In genomic region chr22:45684169-45684568, GRCh38 we compare ENCODE assay signal across 3 cellular contexts.
TF ChIP-seq lines count a peak whose summit lies in the region.

No MANE protein-coding gene starts in this region.

TF ChIP-seq in SK-N-SH, 30 proteins besides CTCF, POLR2A, EP300 and RAD21 (continues in another document):
- TF ChIP-seq MEF2A (IDR thresholded peaks at IDR 0.05; ENCODE audit: borderline replicate concordance, low read depth) (no peak), USF1 (IDR thresholded peaks at IDR 0.05; ENCODE audit: borderline replicate concordance, low read depth) (no peak), TCF12 (IDR thresholded peaks at IDR 0.05) (no peak), FOSL2 (IDR thresholded peaks at IDR 0.05; ENCODE audit: borderline replicate concordance, low read depth) (no peak), RXRA (IDR thresholded peaks at IDR 0.05; ENCODE audit: borderline replicate concordance, low read depth) (no peak), MAX (IDR thresholded peaks at IDR 0.05; ENCODE audit: low read depth) (no peak), PBX3 (IDR thresholded peaks at IDR 0.05) (no peak), REST (IDR thresholded peaks at IDR 0.05; ENCODE audit: low read depth, low read length) (no peak), IRF3 (IDR thresholded peaks at IDR 0.05; ENCODE audit: low read depth, low read length) (no peak), JUND (IDR thresholded peaks at IDR 0.05) (no peak), GATA2 (CRISPR knock-in tag; IDR thresholded peaks at IDR 0.05) (no peak), ELF1 (IDR thresholded peaks at IDR 0.05) (no peak), NFIC (IDR thresholded peaks at IDR 0.05; ENCODE audit: borderline replicate concordance) (no peak)

TF ChIP-seq in SK-N-SH treated with all-trans-retinoic acid at 6 μM for 48 hours, 23 proteins besides CTCF, POLR2A, EP300 and RAD21:
- TF ChIP-seq CSDC2 (CRISPR knock-in tag; IDR thresholded peaks at IDR 0.05), result no peak
- TF ChIP-seq BACH2 (CRISPR knock-in tag; IDR thresholded peaks at IDR 0.05; ENCODE audit: borderline replicate concordance), result no peak
- TF ChIP-seq GLIS3 (CRISPR knock-in tag; IDR thresholded peaks at IDR 0.05), result no peak
- TF ChIP-seq CSRNP3 (CRISPR knock-in tag; IDR thresholded peaks at IDR 0.05), result no peak
- no peak for TF ChIP-seq ZNF565 (CRISPR knock-in tag; conservative IDR thresholded peaks at IDR 0.05; ENCODE audit: low read depth)

TF ChIP-seq in K562, 482 proteins besides CTCF, POLR2A, EP300 and RAD21:
- TF ChIP-seq KDM4B (IDR thresholded peaks at IDR 0.05; ENCODE audit: borderline replicate concordance in 2 of 2, low read depth in 1 of 2), result no peak
- no peak for TF ChIP-seq ZNF75A (CRISPR knock-in tag; IDR thresholded peaks at IDR 0.05)
- no peak for TF ChIP-seq GATAD2B (IDR thresholded peaks at IDR 0.05; ENCODE audit: borderline replicate concordance)
- TF ChIP-seq ZNF76 (CRISPR knock-in tag; IDR thresholded peaks at IDR 0.05; ENCODE audit: borderline replicate concordance), result no peak
- peak; percentile 86 for TF ChIP-seq SPI1 (IDR thresholded peaks at IDR 0.05; ENCODE audit: borderline replicate concordance, low read depth, low read length)
- TF ChIP-seq MEIS2 (IDR thresholded peaks at IDR 0.05; ENCODE audit: partially characterized antibody), result no peak
- no peak for TF ChIP-seq GATA2 (CRISPR knock-in tag; IDR thresholded peaks at IDR 0.05)
- TF ChIP-seq NR0B1 (IDR thresholded peaks at IDR 0.05; ENCODE audit: partially characterized antibody), result no peak
